ENCODE assay signal across 1 cellular context in genomic region chr14:77799863-77800730, GRCh38.
A peak's percentile ranks its signal among the peaks of the same experiment; 100 is the strongest.
TF ChIP-seq lines count a peak whose summit lies in the region.

A gene with protein sequence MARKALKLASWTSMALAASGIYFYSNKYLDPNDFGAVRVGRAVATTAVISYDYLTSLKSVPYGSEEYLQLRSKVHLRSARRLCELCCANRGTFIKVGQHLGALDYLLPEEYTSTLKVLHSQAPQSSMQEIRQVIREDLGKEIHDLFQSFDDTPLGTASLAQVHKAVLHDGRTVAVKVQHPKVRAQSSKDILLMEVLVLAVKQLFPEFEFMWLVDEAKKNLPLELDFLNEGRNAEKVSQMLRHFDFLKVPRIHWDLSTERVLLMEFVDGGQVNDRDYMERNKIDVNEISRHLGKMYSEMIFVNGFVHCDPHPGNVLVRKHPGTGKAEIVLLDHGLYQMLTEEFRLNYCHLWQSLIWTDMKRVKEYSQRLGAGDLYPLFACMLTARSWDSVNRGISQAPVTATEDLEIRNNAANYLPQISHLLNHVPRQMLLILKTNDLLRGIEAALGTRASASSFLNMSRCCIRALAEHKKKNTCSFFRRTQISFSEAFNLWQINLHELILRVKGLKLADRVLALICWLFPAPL (plus strand): TSS chr14:77800109. CDS start chr14:77818979, 18,870 bp downstream.

TF ChIP-seq in HepG2, 621 proteins besides CTCF, POLR2A, EP300 and RAD21 (continued from another document and continues in another):
- TF ChIP-seq MYPOP (CRISPR knock-in tag; IDR thresholded peaks at IDR 0.05) (peak; percentile 58; the same call in 1 of the 2 replicates), LCORL (IDR thresholded peaks at IDR 0.05) (no peak), LCORL (CRISPR knock-in tag; IDR thresholded peaks at IDR 0.05) (peak; percentile 37; the same call in 1 of the 2 replicates), IRF2 (CRISPR knock-in tag; IDR thresholded peaks at IDR 0.05) (peak; percentile 39; the same call in 1 of the 2 replicates), ZNF225 (CRISPR knock-in tag; IDR thresholded peaks at IDR 0.05) (peak; percentile 94), PHF21A (CRISPR knock-in tag; IDR thresholded peaks at IDR 0.05) (peak; percentile 66), THAP11 (CRISPR knock-in tag; IDR thresholded peaks at IDR 0.05) (peak; percentile 99), ESRRA (CRISPR knock-in tag; IDR thresholded peaks at IDR 0.05; ENCODE audit: low read depth) (peak; percentile 75), ZNF503 (CRISPR knock-in tag; IDR thresholded peaks at IDR 0.05) (no peak), ATAD3A (CRISPR knock-in tag; IDR thresholded peaks at IDR 0.05) (no peak), ELF4 (CRISPR knock-in tag; IDR thresholded peaks at IDR 0.05; ENCODE audit: borderline replicate concordance) (peak; percentile 82; the same call in 1 of the 2 replicates), PAX8 (CRISPR knock-in tag; IDR thresholded peaks at IDR 0.05; ENCODE audit: borderline replicate concordance) (0 out of 2 replicates have a peak, but pooled peaks have one; percentile 21), DRAP1 (CRISPR knock-in tag; IDR thresholded peaks at IDR 0.05) (0 out of 2 replicates have a peak, but pooled peaks have one; percentile 29), ZNF614 (CRISPR knock-in tag; IDR thresholded peaks at IDR 0.05; ENCODE audit: borderline replicate concordance) (peak; percentile 66), KDM5B (CRISPR knock-in tag; IDR thresholded peaks at IDR 0.05; ENCODE audit: borderline replicate concordance) (peak; percentile 90; the same call in 1 of the 2 replicates), ZNF343 (CRISPR knock-in tag; IDR thresholded peaks at IDR 0.05) (0 out of 2 replicates have a peak, but pooled peaks have one; percentile 53), THRA (CRISPR knock-in tag; IDR thresholded peaks at IDR 0.05; ENCODE audit: borderline replicate concordance) (peak; percentile 38), ZC3H13 (CRISPR knock-in tag; IDR thresholded peaks at IDR 0.05) (peak; percentile 33; the same call in 1 of the 2 replicates), MXD4 (CRISPR knock-in tag; IDR thresholded peaks at IDR 0.05) (peak; percentile 99), GLI4 (CRISPR knock-in tag; IDR thresholded peaks at IDR 0.05; ENCODE audit: borderline replicate concordance) (peak; percentile 90), ZNF674 (CRISPR knock-in tag; IDR thresholded peaks at IDR 0.05; ENCODE audit: low read depth) (peak; percentile 54; the same call in 1 of the 2 replicates), NRL (CRISPR knock-in tag; IDR thresholded peaks at IDR 0.05; ENCODE audit: borderline replicate concordance) (peak; percentile 91), DR1 (CRISPR knock-in tag; IDR thresholded peaks at IDR 0.05) (no peak; the same call in 1 of the 2 replicates), NR2F6 (IDR thresholded peaks at IDR 0.05) (0 out of 2 replicates have a peak, but pooled peaks have one; percentile 11), NR2F6 (CRISPR knock-in tag; IDR thresholded peaks at IDR 0.05) (peak; percentile 57), ZNF563 (CRISPR knock-in tag; IDR thresholded peaks at IDR 0.05) (peak; percentile 77), YEATS4 (CRISPR knock-in tag; IDR thresholded peaks at IDR 0.05; ENCODE audit: borderline replicate concordance) (peak; percentile 95), ZNF549 (CRISPR knock-in tag; IDR thresholded peaks at IDR 0.05) (no peak), KLF9 (CRISPR knock-in tag; IDR thresholded peaks at IDR 0.05; ENCODE audit: low read depth) (no peak; the same call in 1 of the 2 replicates), CBFB (CRISPR knock-in tag; IDR thresholded peaks at IDR 0.05) (peak; percentile 62; the same call in 1 of the 2 replicates), MLXIP (CRISPR knock-in tag; IDR thresholded peaks at IDR 0.05; ENCODE audit: borderline replicate concordance) (0 out of 2 replicates have a peak, but pooled peaks have one; percentile 26), FOXA3 (CRISPR knock-in tag; IDR thresholded peaks at IDR 0.05) (peak; percentile 37; the same call in 1 of the 2 replicates), AHR (CRISPR knock-in tag; IDR thresholded peaks at IDR 0.05) (peak; percentile 94; the same call in 1 of the 2 replicates), ZNF407 (CRISPR knock-in tag; IDR thresholded peaks at IDR 0.05; ENCODE audit: not compliant biosample characterization) (peak; percentile 71), SYNCRIP (IDR thresholded peaks at IDR 0.05; ENCODE audit: insufficient read depth, low read depth, low read length) (no peak), IKZF5 (CRISPR knock-in tag; IDR thresholded peaks at IDR 0.05) (0 out of 2 replicates have a peak, but pooled peaks have one; percentile 12), HNRNPL (IDR thresholded peaks at IDR 0.05; ENCODE audit: low read depth, low read length) (peak; percentile 82), ZNF768 (CRISPR knock-in tag; IDR thresholded peaks at IDR 0.05) (peak; percentile 74; the same call in 1 of the 2 replicates), ZNF607 (CRISPR knock-in tag; IDR thresholded peaks at IDR 0.05; ENCODE audit: borderline replicate concordance) (peak; percentile 75; the same call in 1 of the 2 replicates), GATAD1 (CRISPR knock-in tag; IDR thresholded peaks at IDR 0.05) (peak; percentile 75), CREM (IDR thresholded peaks at IDR 0.05) (peak; percentile 63), CREM (CRISPR knock-in tag; IDR thresholded peaks at IDR 0.05) (no peak), PHF20 (CRISPR knock-in tag; IDR thresholded peaks at IDR 0.05) (peak; percentile 87)
- TF ChIP-seq, protein P1, sequence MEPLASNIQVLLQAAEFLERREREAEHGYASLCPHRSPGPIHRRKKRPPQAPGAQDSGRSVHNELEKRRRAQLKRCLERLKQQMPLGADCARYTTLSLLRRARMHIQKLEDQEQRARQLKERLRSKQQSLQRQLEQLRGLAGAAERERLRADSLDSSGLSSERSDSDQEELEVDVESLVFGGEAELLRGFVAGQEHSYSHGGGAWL (CRISPR knock-in tag; IDR thresholded peaks at IDR 0.05), result peak; percentile 95
